ENCODE assay signal across 8 cellular contexts in genomic region chr17:2592974-2593845, GRCh38. TPM values are rescaled to one million over a fixed set of nuclear protein-coding genes. Genes with fewer than 3 reads are reported as not detected.
DNase-seq lines count a peak whose midpoint lies in the region; ATAC-seq and TF ChIP-seq lines count a peak whose summit lies in the region.

PAFAH1B1 (plus strand) TSS chr17:2593654; CDS start chr17:2638289, 44,635 bp downstream.

- H3K27me3 Mint-ChIP-seq in activated CD4-positive, alpha-beta T cell treated with anti-CD3 and anti-CD28 coated beads for 36 hours, result no peaks in the 10 kb centered on the region

- peak within 1 kb of the TSS; percentile 88 for H3K27ac Mint-ChIP-seq in activated CD4-positive, alpha-beta T cell treated with anti-CD3 and anti-CD28 coated beads for 36 hours

- H3K4me3 ChIP-seq in choroid plexus epithelial cell (ENCODE audit: low read depth, low read length), result peak within 1 kb of the TSS; percentile 89

- H3K36me3 Mint-ChIP-seq in activated CD4-positive, alpha-beta T cell treated with anti-CD3 and anti-CD28 coated beads for 36 hours (ENCODE audit: low read depth), result peaks cover 6% of the 10 kb centered on the region

- intact Hi-C loops in activated CD4-positive, alpha-beta T cell treated with anti-CD3 and anti-CD28 coated beads for 36 hours (cut with DNase I, micrococcal nuclease), result loop anchor here (1.0 to 5.0 kb wide), 9 partner anchors 82 to 1044 kb away; partner anchors contain the start of genes METTL16 (in 2 of the 2), CLUH (in 1 of the 2), CTNS (in 1 of the 2) and MNT (in 1 of the 2)

- DNase-seq in AG09319 (ENCODE audit: extremely low read depth, low read depth) (peak; percentile 59), NCI-H510A treated with DMSO at 0.1 percent for 48 hours (lab: John Stamatoyannopoulos, UW) (peak; percentile 64), choroid plexus epithelial cell (ENCODE audit: low read depth) (peak; percentile 69), kidney tubule cell (ENCODE audit: low spot score) (peak; percentile 95)
- peak; percentile 98 for DNase-seq in activated CD4-positive, alpha-beta T cell treated with anti-CD3 and anti-CD28 coated beads for 36 hours
- DNase-seq in stimulated activated CD4-positive, alpha-beta T cell treated with anti-CD3 and anti-CD28 coated beads, Interleukin-1b, Interleukin-23, amount 100 ng/mL, for 24 hours (ENCODE audit: low read depth in 4 of 4, low spot score in 1 of 4), result peak; percentile 86 to 95 (median 93)

- peak within 1 kb of the TSS; percentile 79 for H3K4me3 Mint-ChIP-seq in activated CD4-positive, alpha-beta T cell treated with anti-CD3 and anti-CD28 coated beads for 36 hours

- TF ChIP-seq CTCF in AG09319 (IDR thresholded peaks at IDR 0.05; ENCODE audit: low read depth, low read length), result no peak
- TF ChIP-seq CTCF in choroid plexus epithelial cell (conservative IDR thresholded peaks at IDR 0.05; ENCODE audit: low read depth, low read length), result no peak

- H3K4me1 Mint-ChIP-seq in activated CD4-positive, alpha-beta T cell treated with anti-CD3 and anti-CD28 coated beads for 36 hours, result peaks cover 25% of the 10 kb centered on the region

- POLR2A ChIA-PET in activated CD4-positive, alpha-beta T cell treated with anti-CD3 and anti-CD28 coated beads for 36 hours (lab: Charles Lee), result interaction anchor here (0.6 to 1.6 kb wide), 7 partner anchors 14 to 1779 kb away, joined by 3 to 6 read pairs (median 4); partner anchors contain the start of genes CLUH and METTL16

- CTCF ChIA-PET in activated CD4-positive, alpha-beta T cell treated with anti-CD3 and anti-CD28 coated beads for 36 hours (lab: Charles Lee), result interaction anchor here (1.2 to 1.6 kb wide), 3 partner anchors 8 to 93 kb away, joined by 3 to 6 read pairs (median 3); no protein-coding TSS in a partner anchor

- H3K9me3 Mint-ChIP-seq in activated CD4-positive, alpha-beta T cell treated with anti-CD3 and anti-CD28 coated beads for 36 hours (ENCODE audit: low read depth), result no peaks in the 10 kb centered on the region

- ATAC-seq in GM19023 (IDR thresholded peaks at IDR 0.05; ENCODE audit: unreplicated experiment), result peak; percentile 81
- peak; percentile 80 for ATAC-seq in HG03196 (IDR thresholded peaks at IDR 0.05; ENCODE audit: unreplicated experiment)
- peak; percentile 84 for ATAC-seq in activated CD4-positive, alpha-beta T cell treated with anti-CD3 and anti-CD28 coated beads for 36 hours

RNA-seq across cellular contexts. Expression of gene PAFAH1B1, which starts in this region (rescaled TPM):
- 100 to 1,000 TPM; 163 to 167 TPM for total RNA-seq in activated CD4-positive, alpha-beta T cell treated with anti-CD3 and anti-CD28 coated beads for 36 hours

Comparison
In these comparisons a context has a peak if more than half of its experiments do, and no peak if none do; other contexts are left out.
1. Peak in every context shown above with its lines: DNase-seq, ATAC-seq and H3K4me3 ChIP-seq.